10 cellular contexts compared by ENCODE assay signal in genomic region chr16:77307764-77308561, GRCh38.
DNase-seq lines count a peak whose midpoint lies in the region; ATAC-seq, FAIRE-seq and TF ChIP-seq lines count a peak whose summit lies in the region.
"Had no signal": no experiment of that assay in that cellular context is flagged by ENCODE, and none has a peak within 500 bp of the region (broad histone marks: within the 10 kb centered on the region; RNA-seq: fewer than 3 reads in every experiment).

No MANE protein-coding gene starts in this region.

- H4K20me1 ChIP-seq in MM.1S (ENCODE audit: insufficient read depth, low read length) = no peaks in the 10 kb centered on the region
- H4K20me1 ChIP-seq in mammary epithelial cell (ENCODE audit: insufficient read depth, low read length) = no peaks in the 10 kb centered on the region
- H4K20me1 ChIP-seq in osteoblast (ENCODE audit: insufficient read depth, low read length) = no peaks in the 10 kb centered on the region

- H3K79me2 ChIP-seq in MM.1S (ENCODE audit: low read length) (no peaks in the 10 kb centered on the region), mammary epithelial cell (ENCODE audit: insufficient read depth, low read length) (no peaks in the 10 kb centered on the region), osteoblast (ENCODE audit: insufficient read depth, low read length) (no peaks in the 10 kb centered on the region)

- H3K9me3 ChIP-seq in MM.1S (replicated peaks; ENCODE audit: insufficient read depth, low read length) (no peaks in the 10 kb centered on the region), mammary epithelial cell (replicated peaks; ENCODE audit: insufficient read depth, low read length) (no peaks in the 10 kb centered on the region), osteoblast (ENCODE audit: low read depth, low read length) (no peaks in the 10 kb centered on the region)

- no peaks in the 10 kb centered on the region for H3K27me3 ChIP-seq in MM.1S (replicated peaks; ENCODE audit: insufficient read depth, low read length)
- H3K27me3 ChIP-seq in mammary epithelial cell (ENCODE audit: insufficient read depth, low read length) = no peaks in the 10 kb centered on the region
- H3K27me3 ChIP-seq in osteoblast (ENCODE audit: insufficient read depth, low read length) = no peaks in the 10 kb centered on the region

- peaks cover 7% of the 10 kb centered on the region; the same call in 1 of the 2 replicates for H3F3A ChIP-seq in MM.1S (ENCODE audit: insufficient read depth, low read length)

- no peak overlapping the region for H3K9ac ChIP-seq in MM.1S (ENCODE audit: low read length)
- peak overlapping the region; percentile 61 for H3K9ac ChIP-seq in mammary epithelial cell (ENCODE audit: insufficient read depth, low read length)

- no peak for TF ChIP-seq POLR2A in GM12891 (IDR thresholded peaks at IDR 0.05; ENCODE audit: low read depth, low read length)

- peak overlapping the region; percentile 43; the same call in 1 of the 2 replicates for H3K4me2 ChIP-seq in MM.1S (ENCODE audit: low read depth, low read length)
- peak overlapping the region; percentile 27 for H3K4me2 ChIP-seq in mammary epithelial cell (ENCODE audit: insufficient read depth, low read depth, low read length)
- H3K4me2 ChIP-seq in osteoblast (ENCODE audit: insufficient read depth, low read length) = no peak overlapping the region

- FAIRE-seq in GM12891 (lab: Jason Lieb, UNC) = no peak

- 47% methylated on average over 4 of the region's 4 CpGs for WGBS in mammary epithelial cell (ENCODE audit: low coverage, missing lambda C conversion rate)

- no peak for ATAC-seq in GM18907 (IDR thresholded peaks at IDR 0.05; ENCODE audit: unreplicated experiment)
- ATAC-seq: WTC11 had no signal

- BruUV-seq in mammary epithelial cell (replicated peaks; lab: Mats Ljungman, UMichigan) = no TSS peak

- intact Hi-C loops in mammary epithelial cell (cut with micrococcal nuclease) = loop anchor here (1.0 kb wide), 2 partner anchors 10 to 20 kb away; no protein-coding TSS in a partner anchor

- dilution Hi-C loops in mammary epithelial cell (cut with HindIII; ENCODE audit: low sequenced_read_pairs) = no loop called here

- H3K27ac ChIP-seq in MM.1S (ENCODE audit: low read length) (peak overlapping the region; percentile 27; the same call in 1 of the 2 replicates), mammary epithelial cell (ENCODE audit: insufficient read depth, low read depth, low read length) (peak overlapping the region; percentile 87), osteoblast (ENCODE audit: low read depth, low read length) (peak overlapping the region; percentile 46)

- H3K4me3 ChIP-seq in MM.1S (ENCODE audit: low read length) (no peak overlapping the region), mammary epithelial cell (replicated peaks in 1 of 3; ENCODE audit: insufficient read depth in 1 of 3, low read depth in 2 of 3, low read length in 3 of 3) (no peak overlapping the region), osteoblast (ENCODE audit: insufficient read depth, low read length) (no peak overlapping the region)

- CTCF ChIA-PET in mammary epithelial cell (lab: Charles Lee; ENCODE audit: low non-redundant PET) = interaction anchor here (0.6 kb wide), 1 partner anchor 71 kb away, joined by 3 read pairs; no protein-coding TSS in a partner anchor

- H3K4me1 ChIP-seq in MM.1S (ENCODE audit: low read length) (peaks cover 16% of the 10 kb centered on the region), mammary epithelial cell (ENCODE audit: insufficient read depth, low read length) (peaks cover 21% of the 10 kb centered on the region), osteoblast (ENCODE audit: insufficient read depth, low read length) (peaks cover 16% of the 10 kb centered on the region)

- DNase-seq in NOMO-1 treated with DMSO at 0.1 percent for 48 hours (lab: John Stamatoyannopoulos, UW; ENCODE audit: unreplicated experiment) (peak; percentile 24), NOMO-1 treated with dmso at 0.1 percent for 144 hours (lab: John Stamatoyannopoulos, UW; ENCODE audit: unreplicated experiment) (no peak), MM.1S (peak; percentile 43), mammary epithelial cell (peak; percentile 97), osteoblast (ENCODE audit: insufficient read length, low spot score, missing footprints) (no peak), GM12891 (ENCODE audit: insufficient read length, low spot score) (no peak), cortex of kidney (lab: John Stamatoyannopoulos, UW) (no peak)
- DNase-seq: NCI-H69 had no signal

- H2AFZ ChIP-seq in MM.1S (ENCODE audit: low read length) (no peak overlapping the region), mammary epithelial cell (ENCODE audit: low read depth, low read length) (peak overlapping the region; percentile 49), osteoblast (ENCODE audit: low read length) (no peak overlapping the region)

- no peaks in the 10 kb centered on the region for H3K9me2 ChIP-seq in MM.1S (replicated peaks; ENCODE audit: insufficient read depth, low read length)

- TF ChIP-seq CTCF in MM.1S (IDR thresholded peaks at IDR 0.05; ENCODE audit: low read length) (no peak), mammary epithelial cell (conservative IDR thresholded peaks at IDR 0.05 in 1 of 2, IDR thresholded peaks at IDR 0.05 in 1 of 2; ENCODE audit: extremely low read depth in 1 of 2, insufficient read depth in 1 of 2, low read depth in 1 of 2, low read length in 2 of 2) (no peak), osteoblast (IDR thresholded peaks at IDR 0.05; ENCODE audit: extremely low read depth, low read depth, low read length) (no peak)

- in situ Hi-C loops in mammary epithelial cell (cut with MboI; ENCODE audit: low sequenced_read_pairs in 2 of 2) = no loop called here

- H3K36me3 ChIP-seq in MM.1S (replicated peaks; ENCODE audit: insufficient read depth, low read length) (no peaks in the 10 kb centered on the region), mammary epithelial cell (ENCODE audit: insufficient read depth, low read length) (no peaks in the 10 kb centered on the region), osteoblast (ENCODE audit: insufficient read depth, low read length) (no peaks in the 10 kb centered on the region)

TF ChIP-seq in GM12891, 5 proteins besides CTCF, POLR2A, EP300 and RAD21:
- no peak for TF ChIP-seq POU2F2 (IDR thresholded peaks at IDR 0.05; ENCODE audit: low read depth, low read length)

Comparison
In these comparisons a context has a peak if more than half of its experiments do, and no peak if none do; other contexts are left out.
1. DNase-seq: peak in NOMO-1 treated with DMSO at 0.1 percent for 48 hours (single experiment), MM.1S (single experiment) and mammary epithelial cell (single experiment); none in NOMO-1 treated with dmso at 0.1 percent for 144 hours (single experiment), osteoblast (single experiment), GM12891 (single experiment) and cortex of kidney (single experiment).
2. H3K27ac ChIP-seq: peak in every context shown above with its lines; median percentile 87 in mammary epithelial cell; 46 in osteoblast; 27 in MM.1S.